ENCODE assay signal across 11 cellular contexts in genomic region chr21:22223385-22223784, GRCh38.
DNase-seq lines count a peak whose midpoint lies in the region; ATAC-seq, FAIRE-seq and TF ChIP-seq lines count a peak whose summit lies in the region.
"Had no signal": no experiment of that assay in that cellular context is flagged by ENCODE, and none has a peak within 500 bp of the region (broad histone marks: within the 10 kb centered on the region; RNA-seq: fewer than 3 reads in every experiment).

No MANE protein-coding gene starts in this region.

- no peak for TF ChIP-seq POLR2A in GM18505 (IDR thresholded peaks at IDR 0.05; ENCODE audit: borderline replicate concordance, extremely low read depth, insufficient read depth, insufficient read length)

- DNase-seq in fibroblast of pulmonary artery (ENCODE audit: low read depth) (peak; percentile 3), activated gamma-delta T cell (lab: John Stamatoyannopoulos, UW) (no peak), CD1c-positive myeloid dendritic cell (ENCODE audit: extremely low spot score) (no peak), germinal center (ENCODE audit: low spot score) (no peak), GM19239 (ENCODE audit: insufficient read length, low spot score) (no peak)
- DNase-seq: activated CD8-positive, alpha-beta memory T cell treated with anti-CD3 and anti-CD28 coated beads, Interleukin-2, amount 10 ng/mL, durations not matched to agents 7 days and 5 days; NCI-H774; upper lobe of left lung had no signal

- FAIRE-seq in GM19239 (lab: Jason Lieb, UNC), result no peak

- no peak overlapping the region for H3K4me3 ChIP-seq in fibroblast of pulmonary artery (replicated peaks; ENCODE audit: low read depth, low read length)
- H3K4me3 ChIP-seq: upper lobe of left lung had no signal

- ATAC-seq in GM18505 (IDR thresholded peaks at IDR 0.05; ENCODE audit: unreplicated experiment) (peak; percentile 86), GM21515 (IDR thresholded peaks at IDR 0.05; ENCODE audit: unreplicated experiment) (peak; percentile 81), HG03103 (IDR thresholded peaks at IDR 0.05; ENCODE audit: low read depth, unreplicated experiment) (peak; percentile 89)
- ATAC-seq: activated CD8-positive, alpha-beta memory T cell treated with anti-CD3 and anti-CD28 coated beads, Interleukin-2, amount 10 ng/mL, durations not matched to agents 7 days and 5 days had no signal

- TF ChIP-seq CTCF in fibroblast of pulmonary artery (IDR thresholded peaks at IDR 0.05; ENCODE audit: low read length, missing control alignments), result no peak
